26 cellular contexts compared by ENCODE assay signal in the genomic region with DNA sequence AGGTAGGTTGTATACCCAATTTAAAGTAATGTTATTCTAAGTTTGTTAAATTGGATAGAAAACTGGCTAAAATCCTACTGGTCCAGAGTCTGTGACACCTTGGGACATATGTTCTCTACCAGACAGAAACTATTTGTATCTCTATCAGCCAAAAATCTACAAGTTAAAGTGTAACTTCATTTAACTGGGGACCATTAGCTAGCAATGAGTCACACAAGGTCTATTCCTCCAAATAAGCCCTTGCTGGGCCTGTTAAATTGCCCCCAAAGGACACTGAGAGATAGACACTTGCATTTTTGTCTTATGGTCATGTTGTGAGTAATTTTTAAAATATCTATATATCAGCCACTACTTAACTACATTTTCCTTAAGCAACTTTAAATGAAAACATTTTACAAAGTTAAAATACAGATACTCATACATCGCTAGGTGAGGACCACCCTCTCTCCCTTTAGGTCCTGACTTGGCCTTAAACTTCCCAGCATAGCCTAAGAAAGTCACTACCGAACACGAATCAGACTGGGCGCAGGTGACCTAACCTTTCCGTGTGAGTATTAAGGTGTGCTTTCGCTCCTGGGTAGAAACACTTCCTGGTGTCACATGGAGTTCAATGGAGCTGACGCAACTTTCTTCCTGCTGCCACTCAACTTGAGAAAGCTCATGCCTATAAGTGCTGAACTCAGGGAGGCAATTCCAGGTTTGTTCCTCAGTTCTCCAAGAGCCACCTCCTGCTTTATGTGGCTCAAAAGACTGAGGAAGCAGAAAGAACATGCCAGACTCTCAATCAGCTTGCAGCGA.
DNase-seq lines count a peak whose midpoint lies in the region; ATAC-seq and TF ChIP-seq lines count a peak whose summit lies in the region.
"Had no signal": no experiment of that assay in that cellular context is flagged by ENCODE, and none has a peak within 500 bp of the region (broad histone marks: within the 10 kb centered on the region; RNA-seq: fewer than 3 reads in every experiment).

No MANE protein-coding gene starts in this region.

- H3K27ac ChIP-seq in body of pancreas: peak overlapping the region in 2 of 4 donors; percentile 7 to 41
- H3K27ac ChIP-seq: C4-2B, ovary, vagina had no signal

- H3K27me3 Mint-ChIP-seq in type B pancreatic cell: no peaks in the 10 kb centered on the region
- H3K27me3 Mint-ChIP-seq: brain had no signal

- TF ChIP-seq CTCF in body of pancreas (IDR thresholded peaks at IDR 0.05): no peak
- TF ChIP-seq CTCF in type B pancreatic cell (conservative IDR thresholded peaks at IDR 0.05): no peak

- DNase-seq in HK-2 (ENCODE audit: unreplicated experiment) (peak; percentile 42), body of pancreas (peak; percentile 15 to 33 (median 18)), kidney tubule cell (ENCODE audit: low spot score) (peak; percentile 95), type B pancreatic cell (ENCODE audit: extremely low spot score, unreplicated experiment) (no peak)
- DNase-seq: activated CD4-positive, alpha-beta T cell treated with anti-CD3 and anti-CD28 coated beads, Interleukin-2, amount 10 ng/mL, durations not matched to agents 24 days and 14 days; activated T-cell treated with anti-CD3 and anti-CD28 coated beads, Interleukin-2, amount 50 U/mL, for 4 hours; effector CD8-positive, alpha-beta T cell; EL; foreskin melanocyte; islet precursor cell; Karpas-422; naive thymus-derived CD8-positive, alpha-beta T cell; NCI-H1694 treated with DMSO at 0.1 percent for 48 hours; NCI-H524 treated with DMSO at 0.1 percent for 48 hours; ovary; right cardiac atrium; stimulated activated CD4-positive, alpha-beta T cell treated with anti-CD3 and anti-CD28 coated beads, Interleukin-12 subunit alpha, Interleukin-12 subunit beta, amount 100 ng/mL, for 4 hours; stimulated activated CD4-positive, alpha-beta T cell treated with anti-CD3 and anti-CD28 coated beads, Interleukin-4, amount 100 ng/mL, for 4 hours; stimulated activated naive CD4-positive, alpha-beta T cell; T-helper 17 cell had no signal

- H3K36me3 ChIP-seq in body of pancreas (replicated peaks in 1 of 2; ENCODE audit: insufficient read depth in 1 of 2, low read depth in 2 of 2): no peaks in the 10 kb centered on the region
- H3K36me3 ChIP-seq: ovary, vagina had no signal

- no peak overlapping the region for H3K4me3 Mint-ChIP-seq in type B pancreatic cell
- H3K4me3 Mint-ChIP-seq: activated CD4-positive, alpha-beta T cell treated with anti-CD3 and anti-CD28 coated beads, Interleukin-2, amount 10 ng/mL, durations not matched to agents 24 days and 14 days; activated T-cell treated with anti-CD3 and anti-CD28 coated beads, Interleukin-2, amount 50 U/mL, for 4 hours; brain; naive thymus-derived CD8-positive, alpha-beta T cell; T-helper 17 cell had no signal

- peaks cover 10% of the 10 kb centered on the region for H3K4me1 Mint-ChIP-seq in type B pancreatic cell (ENCODE audit: unreplicated experiment)
- H3K4me1 Mint-ChIP-seq: activated CD4-positive, alpha-beta T cell treated with anti-CD3 and anti-CD28 coated beads, Interleukin-2, amount 10 ng/mL, durations not matched to agents 24 days and 14 days; brain; naive thymus-derived CD8-positive, alpha-beta T cell; T-helper 17 cell had no signal

- H3K9me3 Mint-ChIP-seq in type B pancreatic cell: no peaks in the 10 kb centered on the region
- H3K9me3 Mint-ChIP-seq: activated CD4-positive, alpha-beta T cell treated with anti-CD3 and anti-CD28 coated beads, Interleukin-2, amount 10 ng/mL, durations not matched to agents 24 days and 14 days; activated T-cell treated with anti-CD3 and anti-CD28 coated beads, Interleukin-2, amount 50 U/mL, for 4 hours; brain; naive thymus-derived CD8-positive, alpha-beta T cell had no signal

- no peaks in the 10 kb centered on the region for H3K9me3 ChIP-seq in body of pancreas
- H3K9me3 ChIP-seq: ovary, vagina had no signal

- H3K27ac Mint-ChIP-seq in type B pancreatic cell: peak overlapping the region; percentile 59
- H3K27ac Mint-ChIP-seq: activated CD4-positive, alpha-beta T cell treated with anti-CD3 and anti-CD28 coated beads, Interleukin-2, amount 10 ng/mL, durations not matched to agents 24 days and 14 days; brain; naive thymus-derived CD8-positive, alpha-beta T cell; T-helper 17 cell had no signal

- H3K4me1 ChIP-seq in body of pancreas: no peaks in the 10 kb centered on the region
- H3K4me1 ChIP-seq: vagina had no signal

- no peak for TF ChIP-seq POLR2A in body of pancreas (IDR thresholded peaks at IDR 0.05)

- H3K36me3 Mint-ChIP-seq in type B pancreatic cell: no peaks in the 10 kb centered on the region
- H3K36me3 Mint-ChIP-seq: brain; naive thymus-derived CD8-positive, alpha-beta T cell had no signal

- ATAC-seq in body of pancreas (peak; percentile 68), HG03469 (IDR thresholded peaks at IDR 0.05; ENCODE audit: unreplicated experiment) (no peak), HG03139 (IDR thresholded peaks at IDR 0.05; ENCODE audit: unreplicated experiment) (no peak), HG03571 (IDR thresholded peaks at IDR 0.05; ENCODE audit: unreplicated experiment) (no peak)
- ATAC-seq: activated T-cell treated with anti-CD3 and anti-CD28 coated beads, Interleukin-2, amount 50 U/mL, for 4 hours; naive thymus-derived CD8-positive, alpha-beta T cell; right cardiac atrium; T-helper 17 cell had no signal

- H3K27me3 ChIP-seq in body of pancreas: no peaks in the 10 kb centered on the region
- H3K27me3 ChIP-seq: ovary, vagina had no signal

- H3K4me3 ChIP-seq in body of pancreas: no peak overlapping the region
- H3K4me3 ChIP-seq: ovary, vagina had no signal

- intact Hi-C loops in body of pancreas (cut with DNase I): no loop called here

- 87 to 88% methylated on average over 6 to 8 of the region's 8 CpGs for WGBS in body of pancreas, 2 donors
